34 cellular contexts compared by ENCODE assay signal in genomic region chr20:41390889-41391288, GRCh38. TPM values are rescaled to one million over a fixed set of nuclear protein-coding genes. Genes with fewer than 3 reads are reported as not detected.
"Had no signal": no experiment of that assay in that cellular context is flagged by ENCODE, and none has a peak within 500 bp of the region (broad histone marks: within the 10 kb centered on the region; RNA-seq: fewer than 3 reads in every experiment).

No MANE protein-coding gene starts in this region.

- ATAC-seq: natural killer cell; psoas muscle; right cardiac atrium; sciatic nerve; stimulated activated memory B cell treated with anti-CD40 and anti-IgM and Interleukin-4, amounts not matched to agents 10 μg/mL and 1 μg/mL and 100 μg/mL, for 72 hours; stimulated activated naive CD8-positive, alpha-beta T cell treated with anti-CD3 and anti-CD28 coated beads, Interleukin-15, amount 100 ng/mL, for 72 hours; stimulated activated naive CD8-positive, alpha-beta T cell treated with anti-CD3 and anti-CD28 coated beads, Interleukin-15, Interleukin-2, amounts not matched to agents 100 U/mL and 50 U/mL, for 24 hours had no signal

- H3K4me2 ChIP-seq: smooth muscle cell had no signal

- DNase-seq: natural killer cell; occipital lobe; ovary; posterior cingulate gyrus; psoas muscle; right cardiac atrium; stimulated activated CD4-positive, alpha-beta T cell treated with anti-CD3 and anti-CD28 coated beads, Interleukin-12 subunit alpha, Interleukin-12 subunit beta, amount 100 ng/mL, for 4 hours; stimulated activated CD4-positive, alpha-beta T cell treated with anti-CD3 and anti-CD28 coated beads, Interleukin-1b, Interleukin-23, amount 100 ng/mL, for 48 hours; stimulated activated CD4-positive, alpha-beta T cell treated with anti-CD3 and anti-CD28 coated beads, Interleukin-4, amount 100 ng/mL, for 1 hour; stimulated activated CD4-positive, alpha-beta T cell treated with anti-CD3 and anti-CD28 coated beads, Interleukin-4, amount 100 ng/mL, for 4 hours; stimulated activated CD8-positive, alpha-beta memory T cell treated with anti-CD3 and anti-CD28 coated beads, Interleukin-4, amount 100 ng/mL, for 48 hours; stimulated activated naive CD4-positive, alpha-beta T cell; stimulated activated naive CD8-positive, alpha-beta T cell treated with anti-CD3 and anti-CD28 coated beads, Interleukin-15, amount 100 ng/mL, for 72 hours; stimulated activated naive CD8-positive, alpha-beta T cell treated with anti-CD3 and anti-CD28 coated beads, Interleukin-15, Interleukin-2, amounts not matched to agents 100 U/mL and 50 U/mL, for 24 hours; substantia nigra; testis; tibial artery; transverse colon; upper lobe of right lung; uterus had no signal

- H3K36me3 Mint-ChIP-seq: natural killer cell; neural progenitor cell; stimulated activated memory B cell treated with anti-CD40 and anti-IgM and Interleukin-4, amounts not matched to agents 10 μg/mL and 1 μg/mL and 100 μg/mL, for 72 hours; type B pancreatic cell had no signal

- H3K4me3 ChIP-seq: neural progenitor cell, ovary, psoas muscle, skin epidermis, smooth muscle cell, spleen, suprapubic skin, testis, tibial artery, transverse colon, upper lobe of right lung, uterus had no signal

- H3K27ac ChIP-seq: neural progenitor cell, ovary, parathyroid adenoma, psoas muscle, spleen, suprapubic skin, tibial artery, transverse colon, upper lobe of right lung, uterus had no signal

- H3K4me1 Mint-ChIP-seq: natural killer cell; stimulated activated memory B cell treated with anti-CD40 and anti-IgM and Interleukin-4, amounts not matched to agents 10 μg/mL and 1 μg/mL and 100 μg/mL, for 72 hours; stimulated activated naive CD8-positive, alpha-beta T cell treated with anti-CD3 and anti-CD28 coated beads, Interleukin-15, amount 100 ng/mL, for 72 hours had no signal

- H3K4me3 Mint-ChIP-seq: natural killer cell; nephron; stimulated activated memory B cell treated with anti-CD40 and anti-IgM and Interleukin-4, amounts not matched to agents 10 μg/mL and 1 μg/mL and 100 μg/mL, for 72 hours; stimulated activated naive CD8-positive, alpha-beta T cell treated with anti-CD3 and anti-CD28 coated beads, Interleukin-15, amount 100 ng/mL, for 72 hours; type B pancreatic cell had no signal

- H3K9me3 ChIP-seq: ovary, psoas muscle, spleen, suprapubic skin, testis, tibial artery, transverse colon, upper lobe of right lung, uterus had no signal

- H3K27me3 ChIP-seq: neural progenitor cell, ovary, spleen, suprapubic skin, testis, tibial artery, transverse colon, upper lobe of right lung, uterus had no signal

- H3K4me1 ChIP-seq: parathyroid adenoma, upper lobe of right lung, uterus had no signal

- H3K9ac ChIP-seq: neural progenitor cell, parathyroid adenoma had no signal

- H3K36me3 ChIP-seq: neural progenitor cell, ovary, spleen, suprapubic skin, tibial artery, transverse colon, upper lobe of right lung, uterus had no signal

- H3K79me2 ChIP-seq: parathyroid adenoma had no signal

- H3K27me3 Mint-ChIP-seq: stimulated activated naive CD8-positive, alpha-beta T cell treated with anti-CD3 and anti-CD28 coated beads, Interleukin-15, amount 100 ng/mL, for 72 hours had no signal

- H3K27ac Mint-ChIP-seq: natural killer cell; progenitor cell of endocrine pancreas; stimulated activated memory B cell treated with anti-CD40 and anti-IgM and Interleukin-4, amounts not matched to agents 10 μg/mL and 1 μg/mL and 100 μg/mL, for 72 hours had no signal

- H3K9me3 Mint-ChIP-seq: natural killer cell; nephron; neural progenitor cell; stimulated activated naive CD8-positive, alpha-beta T cell treated with anti-CD3 and anti-CD28 coated beads, Interleukin-15, amount 100 ng/mL, for 72 hours; type B pancreatic cell had no signal

- H2AFZ ChIP-seq: neural progenitor cell, parathyroid adenoma had no signal

RNA-seq across cellular contexts. Expression of gene EMILIN3, which starts 24.3 kb away (rescaled TPM):
- total RNA-seq: natural killer cell, osteoblast, renal cortical epithelial cell, spleen, upper lobe of right lung had no signal

RNA-seq across cellular contexts. Expression of gene LPIN3, which starts 50.3 kb away (rescaled TPM):
- polyA plus RNA-seq: neural cell had no signal
